ENCODE assay signal across 24 cellular contexts in the genomic region with DNA sequence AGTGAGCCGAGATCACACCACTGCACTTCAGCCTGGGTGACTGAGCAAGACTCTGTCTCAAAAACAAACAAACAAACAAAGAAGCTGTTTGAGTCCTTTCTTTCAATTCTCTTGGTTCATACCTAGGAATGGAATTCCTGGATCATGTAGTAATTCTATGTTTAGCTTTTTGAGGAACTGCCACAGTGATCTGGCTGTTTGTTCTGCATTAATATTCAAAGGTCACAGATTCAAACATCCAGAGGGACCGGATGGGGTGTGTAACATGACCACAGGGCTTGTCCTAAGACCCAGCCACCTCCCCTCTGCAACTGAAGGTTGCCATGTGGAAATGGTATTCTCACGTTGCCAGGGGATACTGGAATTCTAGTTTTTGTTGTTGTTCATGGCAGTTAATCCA. TPM values are rescaled to one million over a fixed set of nuclear protein-coding genes. Genes with fewer than 3 reads are reported as not detected.
DNase-seq lines count a peak whose midpoint lies in the region; ATAC-seq and TF ChIP-seq lines count a peak whose summit lies in the region.
"Had no signal": no experiment of that assay in that cellular context is flagged by ENCODE, and none has a peak within 500 bp of the region (broad histone marks: within the 10 kb centered on the region; RNA-seq: fewer than 3 reads in every experiment).

No MANE protein-coding gene starts in this region.

- H3K36me3 ChIP-seq in SJSA1 = peaks cover 66% of the 10 kb centered on the region
- peaks cover 84% of the 10 kb centered on the region for H3K36me3 ChIP-seq in neutrophil
- peaks cover 25% of the 10 kb centered on the region for H3K36me3 ChIP-seq in CD8-positive, alpha-beta T cell (ENCODE audit: insufficient read depth, low read length)

- in situ Hi-C loops in Caki2 (cut with HindIII; ENCODE audit: low pct_unique_long_range_greater_than_20kb, low sequenced_read_pairs) = no loop called here

- H3K36me3 Mint-ChIP-seq in CD8-positive, alpha-beta T cell = peaks cover 67% of the 10 kb centered on the region
- peaks cover 57% of the 10 kb centered on the region for H3K36me3 Mint-ChIP-seq in activated T-helper 2 cell treated with anti-CD3 and anti-CD28 coated beads, Interferon-gamma antibody, Interleukin-2, Interleukin-4, amounts not matched to agents 10 μg/mL and 5 μg/mL and 100 μg/mL, durations not matched to agents 14 hours and 24 hours and 36 hours (ENCODE audit: low read depth)

- no peaks in the 10 kb centered on the region for H3K9me3 Mint-ChIP-seq in CD8-positive, alpha-beta T cell
- no peaks in the 10 kb centered on the region for H3K9me3 Mint-ChIP-seq in activated T-helper 2 cell treated with anti-CD3 and anti-CD28 coated beads, Interferon-gamma antibody, Interleukin-2, Interleukin-4, amounts not matched to agents 10 μg/mL and 5 μg/mL and 100 μg/mL, durations not matched to agents 14 hours and 24 hours and 36 hours
- H3K9me3 Mint-ChIP-seq: neural crest cell had no signal

- H3K9me3 ChIP-seq in SJSA1 (replicated peaks) = no peaks in the 10 kb centered on the region
- no peaks in the 10 kb centered on the region for H3K9me3 ChIP-seq in neutrophil
- H3K9me3 ChIP-seq in CD8-positive, alpha-beta T cell (ENCODE audit: low read length) = no peaks in the 10 kb centered on the region
- H3K9me3 ChIP-seq: body of pancreas, suprapubic skin had no signal

- POLR2A ChIA-PET in CD8-positive, alpha-beta T cell (lab: Charles Lee) = no interaction called here

- H3K4me1 ChIP-seq in SJSA1 (replicated peaks) (peaks cover 13% of the 10 kb centered on the region), neutrophil (ENCODE audit: control insufficient read depth in 1 of 2, insufficient read depth in 1 of 2, low read depth in 1 of 2, low read length in 1 of 2) (peaks cover 16 to 22% of the 10 kb centered on the region in 2 experiments)
- H3K4me1 ChIP-seq in CD8-positive, alpha-beta T cell (ENCODE audit: insufficient read depth, low read length) = no peaks in the 10 kb centered on the region
- H3K4me1 ChIP-seq: body of pancreas had no signal

- intact Hi-C loops in CD8-positive, alpha-beta T cell (cut with DNase I, micrococcal nuclease) = no loop called here
- intact Hi-C loops in activated T-helper 2 cell treated with anti-CD3 and anti-CD28 coated beads, Interferon-gamma antibody, Interleukin-2, Interleukin-4, amounts not matched to agents 10 μg/mL and 5 μg/mL and 100 μg/mL, durations not matched to agents 14 hours and 24 hours and 36 hours (cut with micrococcal nuclease) = no loop called here

- H3K27ac Mint-ChIP-seq in CD8-positive, alpha-beta T cell = no peak overlapping the region
- H3K27ac Mint-ChIP-seq in activated T-helper 2 cell treated with anti-CD3 and anti-CD28 coated beads, Interferon-gamma antibody, Interleukin-2, Interleukin-4, amounts not matched to agents 10 μg/mL and 5 μg/mL and 100 μg/mL, durations not matched to agents 14 hours and 24 hours and 36 hours = no peak overlapping the region
- H3K27ac Mint-ChIP-seq: activated CD4-positive, alpha-beta T cell treated with anti-CD3 and anti-CD28 coated beads for 36 hours; activated CD8-positive, alpha-beta T cell treated with anti-CD3 and anti-CD28 coated beads, Interleukin-2, amount 10 ng/mL, durations not matched to agents 7 days and 5 days had no signal

- ATAC-seq in CD8-positive, alpha-beta T cell = no peak
- ATAC-seq in HG02623 (IDR thresholded peaks at IDR 0.05; ENCODE audit: unreplicated experiment) = no peak
- no peak for ATAC-seq in HG02759 (IDR thresholded peaks at IDR 0.05; ENCODE audit: unreplicated experiment)
- ATAC-seq: activated CD4-positive, alpha-beta T cell treated with anti-CD3 and anti-CD28 coated beads for 36 hours; activated CD8-positive, alpha-beta T cell treated with anti-CD3 and anti-CD28 coated beads, Interleukin-2, amount 10 ng/mL, durations not matched to agents 7 days and 5 days; body of pancreas had no signal

- H3K27me3 Mint-ChIP-seq in CD8-positive, alpha-beta T cell (ENCODE audit: low read depth) = no peaks in the 10 kb centered on the region
- H3K27me3 Mint-ChIP-seq in activated T-helper 2 cell treated with anti-CD3 and anti-CD28 coated beads, Interferon-gamma antibody, Interleukin-2, Interleukin-4, amounts not matched to agents 10 μg/mL and 5 μg/mL and 100 μg/mL, durations not matched to agents 14 hours and 24 hours and 36 hours (ENCODE audit: low read depth) = no peaks in the 10 kb centered on the region
- H3K27me3 Mint-ChIP-seq: activated CD4-positive, alpha-beta T cell treated with anti-CD3 and anti-CD28 coated beads for 36 hours had no signal

- no peak overlapping the region for H3K4me3 Mint-ChIP-seq in CD8-positive, alpha-beta T cell
- H3K4me3 Mint-ChIP-seq in activated T-helper 2 cell treated with anti-CD3 and anti-CD28 coated beads, Interferon-gamma antibody, Interleukin-2, Interleukin-4, amounts not matched to agents 10 μg/mL and 5 μg/mL and 100 μg/mL, durations not matched to agents 14 hours and 24 hours and 36 hours (ENCODE audit: low read depth) = no peak overlapping the region
- H3K4me3 Mint-ChIP-seq: activated CD4-positive, alpha-beta T cell treated with anti-CD3 and anti-CD28 coated beads for 36 hours; activated CD8-positive, alpha-beta T cell treated with anti-CD3 and anti-CD28 coated beads, Interleukin-2, amount 10 ng/mL, durations not matched to agents 7 days and 5 days; neural crest cell had no signal

- DNase-seq in Caki2 (ENCODE audit: low read depth) (peak; percentile 86), SJSA1 (ENCODE audit: low read depth in 1 of 2, low spot score in 2 of 2) (peak; percentile 69 to 71), foreskin melanocyte (peak; percentile 75)
- no peak for DNase-seq in CD8-positive, alpha-beta T cell
- DNase-seq in activated T-helper 2 cell treated with anti-CD3 and anti-CD28 coated beads, Interferon-gamma antibody, Interleukin-2, Interleukin-4, amounts not matched to agents 10 μg/mL and 5 μg/mL and 100 μg/mL, durations not matched to agents 14 hours and 24 hours and 36 hours (ENCODE audit: low spot score) = no peak
- DNase-seq: activated CD4-positive, alpha-beta T cell treated with anti-CD3 and anti-CD28 coated beads for 36 hours; activated CD8-positive, alpha-beta T cell treated with anti-CD3 and anti-CD28 coated beads, Interleukin-2, amount 10 ng/mL, durations not matched to agents 7 days and 5 days; activated gamma-delta T cell; body of pancreas; C1 segment of cervical spinal cord; effector CD4-positive, alpha-beta T cell; GOT3; left cardiac atrium; NCI-H1092; NCI-H187; NCI-H526 treated with DMSO at 0.1 percent for 48 hours; stimulated activated naive CD4-positive, alpha-beta T cell had no signal

- H3K27ac ChIP-seq in SJSA1 (peak overlapping the region; percentile 75), neutrophil (peak overlapping the region; percentile 25)
- H3K27ac ChIP-seq in CD8-positive, alpha-beta T cell (ENCODE audit: low read depth, low read length) = no peak overlapping the region
- H3K27ac ChIP-seq: body of pancreas, epithelial cell of prostate, SK-N-MC, suprapubic skin had no signal

- TF ChIP-seq CTCF in neutrophil (IDR thresholded peaks at IDR 0.05) = no peak
- TF ChIP-seq CTCF in CD8-positive, alpha-beta T cell (IDR thresholded peaks at IDR 0.05) = no peak

- peaks cover 3% of the 10 kb centered on the region for H3K4me1 Mint-ChIP-seq in CD8-positive, alpha-beta T cell (ENCODE audit: low read depth)
- H3K4me1 Mint-ChIP-seq in activated T-helper 2 cell treated with anti-CD3 and anti-CD28 coated beads, Interferon-gamma antibody, Interleukin-2, Interleukin-4, amounts not matched to agents 10 μg/mL and 5 μg/mL and 100 μg/mL, durations not matched to agents 14 hours and 24 hours and 36 hours (ENCODE audit: low read depth) = no peaks in the 10 kb centered on the region
- H3K4me1 Mint-ChIP-seq: activated CD4-positive, alpha-beta T cell treated with anti-CD3 and anti-CD28 coated beads for 36 hours; neural crest cell had no signal

- CTCF ChIA-PET in CD8-positive, alpha-beta T cell (lab: Charles Lee) = interaction anchor here (1.1 to 1.4 kb wide), 2 partner anchors 8 to 69 kb away, joined by 4 to 5 read pairs; no protein-coding TSS in a partner anchor

- H3K4me3 ChIP-seq in SJSA1 (no peak overlapping the region), neutrophil (ENCODE audit: low read depth in 1 of 2, low read length in 1 of 2) (no peak overlapping the region)
- H3K4me3 ChIP-seq in CD8-positive, alpha-beta T cell (ENCODE audit: low read depth, low read length) = no peak overlapping the region
- H3K4me3 ChIP-seq: body of pancreas, SK-N-MC, suprapubic skin had no signal

- no peaks in the 10 kb centered on the region for H3K27me3 ChIP-seq in SJSA1 (replicated peaks)
- H3K27me3 ChIP-seq in neutrophil = no peaks in the 10 kb centered on the region
- H3K27me3 ChIP-seq in CD8-positive, alpha-beta T cell (ENCODE audit: insufficient read depth, low read length) = no peaks in the 10 kb centered on the region
- H3K27me3 ChIP-seq: body of pancreas, suprapubic skin had no signal

RNA-seq across cellular contexts. Expression of a gene that starts 10.2 kb away (rescaled TPM):
- 133 and 145 TPM in 2 replicates for total RNA-seq in Caki2 (2014; rRNA removed; shearing (Covaris generic); ENCODE audit: low replicate concordance)
- 73.9 and 114 TPM in 2 replicates for total RNA-seq in SJSA1 (2014; rRNA removed; shearing (Covaris generic))
- total RNA-seq in CD8-positive, alpha-beta T cell = 10 to 100 TPM; 22.7 to 26.3 TPM
- 77.0 and 84.3 TPM in 2 replicates for total RNA-seq in activated T-helper 2 cell treated with anti-CD3 and anti-CD28 coated beads, Interferon-gamma antibody, Interleukin-2, Interleukin-4, amounts not matched to agents 10 μg/mL and 5 μg/mL and 100 μg/mL, durations not matched to agents 14 hours and 24 hours and 36 hours

RNA-seq across cellular contexts. Expression of a gene that starts 54.2 kb away (rescaled TPM):
- total RNA-seq in Caki2 (2014; rRNA removed; shearing (Covaris generic); ENCODE audit: low replicate concordance) = 197 and 233 TPM in 2 replicates
- 51.5 and 58.5 TPM in 2 replicates for total RNA-seq in SJSA1 (2014; rRNA removed; shearing (Covaris generic))
- 10 to 100 TPM; 34.7 TPM for total RNA-seq in CD8-positive, alpha-beta T cell
- total RNA-seq in activated T-helper 2 cell treated with anti-CD3 and anti-CD28 coated beads, Interferon-gamma antibody, Interleukin-2, Interleukin-4, amounts not matched to agents 10 μg/mL and 5 μg/mL and 100 μg/mL, durations not matched to agents 14 hours and 24 hours and 36 hours = 81.4 and 85.7 TPM in 2 replicates

Comparison
In these comparisons a context has a peak if more than half of its experiments do, and no peak if none do; other contexts are left out.
1. DNase-seq: peak in Caki2 (single experiment), SJSA1 (2 of 2) and foreskin melanocyte (single experiment); none in CD8-positive, alpha-beta T cell (0 of 7) and activated T-helper 2 cell treated with anti-CD3 and anti-CD28 coated beads, Interferon-gamma antibody, Interleukin-2, Interleukin-4, amounts not matched to agents 10 μg/mL and 5 μg/mL and 100 μg/mL, durations not matched to agents 14 hours and 24 hours and 36 hours (single experiment).